In genomic region chr1:206589206-206589605, GRCh38 we compare ENCODE assay signal across 1 cellular context.
A peak's percentile ranks its signal among the peaks of the same experiment; 100 is the strongest.
TF ChIP-seq lines count a peak whose summit lies in the region.

No MANE protein-coding gene starts in this region.

TF ChIP-seq in K562, 482 proteins besides CTCF, POLR2A, EP300 and RAD21:
- TF ChIP-seq YY1 (IDR thresholded peaks at IDR 0.05; ENCODE audit: borderline replicate concordance in 1 of 3, control insufficient read depth in 1 of 3, extremely low read depth in 1 of 3, insufficient read depth in 3 of 3, insufficient read length in 1 of 3, insufficient replicate concordance in 2 of 3, low read depth in 1 of 3, low read length in 2 of 3) (no peak), ZBTB33 (CRISPR knock-in tag; IDR thresholded peaks at IDR 0.05) (peak; percentile 80)
